Comparison of ENCODE assay signal across 1 cellular context in genomic region chr1:25907473-25908058, GRCh38.
TF ChIP-seq lines count a peak whose summit lies in the region.

No MANE protein-coding gene starts in this region.

TF ChIP-seq in neural cell, 6 proteins besides CTCF, POLR2A, EP300 and RAD21 (continued from another document):
- TF ChIP-seq, protein P1, sequence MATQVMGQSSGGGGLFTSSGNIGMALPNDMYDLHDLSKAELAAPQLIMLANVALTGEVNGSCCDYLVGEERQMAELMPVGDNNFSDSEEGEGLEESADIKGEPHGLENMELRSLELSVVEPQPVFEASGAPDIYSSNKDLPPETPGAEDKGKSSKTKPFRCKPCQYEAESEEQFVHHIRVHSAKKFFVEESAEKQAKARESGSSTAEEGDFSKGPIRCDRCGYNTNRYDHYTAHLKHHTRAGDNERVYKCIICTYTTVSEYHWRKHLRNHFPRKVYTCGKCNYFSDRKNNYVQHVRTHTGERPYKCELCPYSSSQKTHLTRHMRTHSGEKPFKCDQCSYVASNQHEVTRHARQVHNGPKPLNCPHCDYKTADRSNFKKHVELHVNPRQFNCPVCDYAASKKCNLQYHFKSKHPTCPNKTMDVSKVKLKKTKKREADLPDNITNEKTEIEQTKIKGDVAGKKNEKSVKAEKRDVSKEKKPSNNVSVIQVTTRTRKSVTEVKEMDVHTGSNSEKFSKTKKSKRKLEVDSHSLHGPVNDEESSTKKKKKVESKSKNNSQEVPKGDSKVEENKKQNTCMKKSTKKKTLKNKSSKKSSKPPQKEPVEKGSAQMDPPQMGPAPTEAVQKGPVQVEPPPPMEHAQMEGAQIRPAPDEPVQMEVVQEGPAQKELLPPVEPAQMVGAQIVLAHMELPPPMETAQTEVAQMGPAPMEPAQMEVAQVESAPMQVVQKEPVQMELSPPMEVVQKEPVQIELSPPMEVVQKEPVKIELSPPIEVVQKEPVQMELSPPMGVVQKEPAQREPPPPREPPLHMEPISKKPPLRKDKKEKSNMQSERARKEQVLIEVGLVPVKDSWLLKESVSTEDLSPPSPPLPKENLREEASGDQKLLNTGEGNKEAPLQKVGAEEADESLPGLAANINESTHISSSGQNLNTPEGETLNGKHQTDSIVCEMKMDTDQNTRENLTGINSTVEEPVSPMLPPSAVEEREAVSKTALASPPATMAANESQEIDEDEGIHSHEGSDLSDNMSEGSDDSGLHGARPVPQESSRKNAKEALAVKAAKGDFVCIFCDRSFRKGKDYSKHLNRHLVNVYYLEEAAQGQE (IDR thresholded peaks at IDR 0.05; ENCODE audit: borderline replicate concordance): no peak
- TF ChIP-seq SMC3 (conservative IDR thresholded peaks at IDR 0.05; ENCODE audit: poor library complexity): no peak
- no peak for TF ChIP-seq MXI1 (conservative IDR thresholded peaks at IDR 0.05; ENCODE audit: poor library complexity, severe bottlenecking)
- no peak for TF ChIP-seq TAF1 (IDR thresholded peaks at IDR 0.05; ENCODE audit: low read depth)
